Comparison of ENCODE assay signal across 1 cellular context in the genomic region with DNA sequence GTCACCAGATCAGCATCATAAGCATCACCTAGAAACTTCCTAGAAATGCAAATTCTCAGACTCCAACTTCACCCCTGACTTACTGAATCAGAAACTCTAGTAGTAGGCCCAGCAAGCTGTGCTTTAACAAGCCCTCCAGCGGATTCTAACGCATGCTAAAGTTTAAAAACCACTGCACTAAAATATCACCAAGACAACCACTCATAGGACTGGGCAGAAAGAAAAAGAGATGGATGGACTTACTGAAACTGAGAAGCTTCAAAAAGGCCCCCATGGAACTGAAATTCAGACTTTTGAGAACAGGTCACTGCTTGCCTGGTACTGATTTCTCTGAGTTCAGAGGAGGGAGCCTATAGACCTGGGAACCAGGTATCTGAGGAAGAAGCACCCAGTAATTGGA.
TF ChIP-seq lines count a peak whose summit lies in the region.

No MANE protein-coding gene starts in this region.

TF ChIP-seq in HepG2, 621 proteins besides CTCF, POLR2A, EP300 and RAD21 (continued from another document):
- TF ChIP-seq PREB (CRISPR knock-in tag; IDR thresholded peaks at IDR 0.05), result no peak
- TF ChIP-seq, protein P1, sequence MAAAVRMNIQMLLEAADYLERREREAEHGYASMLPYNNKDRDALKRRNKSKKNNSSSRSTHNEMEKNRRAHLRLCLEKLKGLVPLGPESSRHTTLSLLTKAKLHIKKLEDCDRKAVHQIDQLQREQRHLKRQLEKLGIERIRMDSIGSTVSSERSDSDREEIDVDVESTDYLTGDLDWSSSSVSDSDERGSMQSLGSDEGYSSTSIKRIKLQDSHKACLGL (CRISPR knock-in tag; IDR thresholded peaks at IDR 0.05), result no peak
- no peak for TF ChIP-seq POLR2G (IDR thresholded peaks at IDR 0.05; ENCODE audit: low read depth, low read length)
- no peak for TF ChIP-seq ZNF18 (CRISPR knock-in tag; IDR thresholded peaks at IDR 0.05; ENCODE audit: insufficient replicate concordance)
- TF ChIP-seq FOXO1 (CRISPR knock-in tag; IDR thresholded peaks at IDR 0.05), result no peak
